In the genomic region with DNA sequence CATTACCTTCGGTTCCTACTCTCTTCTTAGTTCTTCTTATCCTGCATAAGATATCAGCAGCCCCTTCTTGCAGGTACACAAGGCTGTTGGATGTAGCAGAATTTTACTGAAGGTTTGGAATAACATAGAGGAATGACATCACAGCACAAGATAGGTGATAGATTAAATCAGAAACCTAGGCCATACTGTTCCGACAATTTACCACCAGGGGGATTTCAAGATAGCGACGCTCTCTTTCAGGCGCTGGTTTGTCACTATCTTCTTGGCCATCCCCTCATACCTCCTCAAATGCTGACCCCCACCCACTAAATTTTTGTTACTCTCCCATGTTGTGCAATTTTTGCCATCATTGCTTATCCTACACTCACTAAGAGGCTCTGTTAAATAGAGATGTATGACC, we compare ENCODE assay signal across 13 cellular contexts. TPM values are rescaled to one million over a fixed set of nuclear protein-coding genes. Genes with fewer than 3 reads are reported as not detected.
DNase-seq lines count a peak whose midpoint lies in the region; ATAC-seq, FAIRE-seq and TF ChIP-seq lines count a peak whose summit lies in the region.
"Had no signal": no experiment of that assay in that cellular context is flagged by ENCODE, and none has a peak within 500 bp of the region (broad histone marks: within the 10 kb centered on the region; RNA-seq: fewer than 3 reads in every experiment).

No MANE protein-coding gene starts in this region.

- WGBS in IMR-90 (ENCODE audit: extremely low coverage in 2 of 2, insufficient read length in 1 of 2), 2 experiments, result no CpG with 5 or more reads among the region's 5 CpGs
- WGBS in aorta, 2 donors, result 64 to 89% methylated on average over 5 of the region's 5 CpGs

- peak; percentile 46 for TF ChIP-seq CTCF in GM06990 (IDR thresholded peaks at IDR 0.05; ENCODE audit: insufficient read depth, low read length, poor library complexity, severe bottlenecking)
- peak; percentile 11; the same call in 1 of the 2 replicates for TF ChIP-seq CTCF in IMR-90 (conservative IDR thresholded peaks at IDR 0.05; ENCODE audit: low read depth, low read length)
- TF ChIP-seq CTCF in bronchial epithelial cell (IDR thresholded peaks at IDR 0.05; ENCODE audit: insufficient read depth, low read length, severe bottlenecking), result peak; percentile 39
- peak in 2 of 3 experiments; percentile 22 to 23 for TF ChIP-seq CTCF in nephron (IDR thresholded peaks at IDR 0.05; ENCODE audit: unreplicated experiment in 3 of 3)

- H3K4ac ChIP-seq in IMR-90 (ENCODE audit: low read depth, low read length), result no peak overlapping the region

- DNase-seq in GM06990 (ENCODE audit: extremely low read depth, insufficient read length), result no peak
- DNase-seq in IMR-90, result no peak
- no peak for DNase-seq in bronchial epithelial cell (ENCODE audit: low read depth)
- DNase-seq in aorta, result no peak
- DNase-seq in cerebellar nuclear complex (lab: John Stamatoyannopoulos, UW), result no peak
- no peak for DNase-seq in NCI-H2171 (lab: John Stamatoyannopoulos, UW)
- DNase-seq: activated CD4-positive, alpha-beta memory T cell treated with anti-CD3 and anti-CD28 coated beads, Interleukin-2, amount 10 ng/mL, durations not matched to agents 7 days and 5 days; body of pancreas; heart left ventricle; NCI-H1436; stimulated activated CD4-positive, alpha-beta T cell treated with anti-CD3 and anti-CD28 coated beads, Interleukin-1b, Interleukin-23, amount 100 ng/mL, for 48 hours had no signal

- CTCF ChIA-PET in IMR-90 (lab: Yijun Ruan, JAX), result no interaction called here

- H3K56ac ChIP-seq in IMR-90 (ENCODE audit: extremely low read depth, insufficient read depth, low read length), result no peak overlapping the region

- H3K9ac ChIP-seq in IMR-90 (ENCODE audit: low read depth, low read length), result no peak overlapping the region

- no peak overlapping the region for H3K27ac Mint-ChIP-seq in nephron
- H3K27ac Mint-ChIP-seq: activated CD4-positive, alpha-beta memory T cell treated with anti-CD3 and anti-CD28 coated beads, Interleukin-2, amount 10 ng/mL, durations not matched to agents 7 days and 5 days had no signal

- H3K4me1 Mint-ChIP-seq in nephron, result peaks cover 21% of the 10 kb centered on the region

- H3K9me3 Mint-ChIP-seq in nephron, result no peaks in the 10 kb centered on the region
- H3K9me3 Mint-ChIP-seq: activated CD4-positive, alpha-beta memory T cell treated with anti-CD3 and anti-CD28 coated beads, Interleukin-2, amount 10 ng/mL, durations not matched to agents 7 days and 5 days had no signal

- no peak overlapping the region for H3K4me3 Mint-ChIP-seq in nephron
- H3K4me3 Mint-ChIP-seq: activated CD4-positive, alpha-beta memory T cell treated with anti-CD3 and anti-CD28 coated beads, Interleukin-2, amount 10 ng/mL, durations not matched to agents 7 days and 5 days had no signal

- peaks cover 4% of the 10 kb centered on the region for H3K36me3 ChIP-seq in GM06990 (ENCODE audit: control insufficient read depth, insufficient read depth, low read length)
- no peaks in the 10 kb centered on the region for H3K36me3 ChIP-seq in IMR-90 (ENCODE audit: control insufficient read depth, insufficient read depth, low read length)
- H3K36me3 ChIP-seq in bronchial epithelial cell (ENCODE audit: control insufficient read depth, insufficient read depth, low read length), result no peaks in the 10 kb centered on the region
- H3K36me3 ChIP-seq in aorta (ENCODE audit: control insufficient read depth in 1 of 2, insufficient read depth in 2 of 2, low read length in 1 of 2), result no peaks in the 10 kb centered on the region
- H3K36me3 ChIP-seq: heart left ventricle, thoracic aorta had no signal

- in situ Hi-C loops in IMR-90 (cut with MboI; ENCODE audit: low sequenced_read_pairs), result no loop called here

- no peak for TF ChIP-seq RAD21 in IMR-90 (IDR thresholded peaks at IDR 0.05; ENCODE audit: low read length)

- H3K36me3 Mint-ChIP-seq in nephron (ENCODE audit: low read depth), result no peaks in the 10 kb centered on the region

- H3K9me1 ChIP-seq in IMR-90 (ENCODE audit: insufficient read depth, low read length), result no peaks in the 10 kb centered on the region

- H3K27me3 ChIP-seq in GM06990 (replicated peaks; ENCODE audit: control insufficient read depth, insufficient read depth, low read length) (no peaks in the 10 kb centered on the region), IMR-90 (ENCODE audit: control insufficient read depth, insufficient read depth, low read length) (peaks cover 46% of the 10 kb centered on the region), bronchial epithelial cell (ENCODE audit: control insufficient read depth, insufficient read depth, low read length) (no peaks in the 10 kb centered on the region), aorta (ENCODE audit: control insufficient read depth in 1 of 2, insufficient read depth in 2 of 2, low read length in 1 of 2) (no peaks in the 10 kb centered on the region)
- H3K27me3 ChIP-seq: body of pancreas had no signal

- H3K4me3 ChIP-seq in GM06990 (replicated peaks; ENCODE audit: low read depth, low read length) (peak overlapping the region; percentile 32), IMR-90 (ENCODE audit: insufficient read depth, low read depth, low read length) (no peak overlapping the region), bronchial epithelial cell (ENCODE audit: low read depth, low read length) (no peak overlapping the region), aorta (ENCODE audit: low read length in 2 of 2) (no peak overlapping the region)
- H3K4me3 ChIP-seq: body of pancreas, heart left ventricle, thoracic aorta had no signal

- no peak overlapping the region for H3K27ac ChIP-seq in IMR-90 (ENCODE audit: insufficient read depth, low read length)
- no peak overlapping the region for H3K27ac ChIP-seq in aorta (ENCODE audit: low read depth in 1 of 2, low read length in 2 of 2)
- H3K27ac ChIP-seq: body of pancreas, heart left ventricle, thoracic aorta had no signal

- H4K91ac ChIP-seq in IMR-90 (ENCODE audit: insufficient read depth, low read depth, low read length), result no peak overlapping the region

- H4K20me1 ChIP-seq in IMR-90 (ENCODE audit: insufficient read depth, low read length), result no peaks in the 10 kb centered on the region

- H3K23ac ChIP-seq in IMR-90 (ENCODE audit: low read depth, low read length), result no peak overlapping the region

- POLR2A ChIA-PET in IMR-90 (lab: Charles Lee; ENCODE audit: unreplicated experiment), result no interaction called here

- H2BK15ac ChIP-seq in IMR-90 (ENCODE audit: low read depth, low read length), result no peak overlapping the region

- peaks cover 3% of the 10 kb centered on the region; the same call in 1 of the 2 replicates for H3K9me3 ChIP-seq in IMR-90 (ENCODE audit: control insufficient read depth, insufficient read depth, low read length)
- no peaks in the 10 kb centered on the region for H3K9me3 ChIP-seq in aorta (ENCODE audit: control insufficient read depth, low read length)
- H3K9me3 ChIP-seq: body of pancreas, heart left ventricle, thoracic aorta had no signal

- no peak for FAIRE-seq in bronchial epithelial cell (lab: Jason Lieb, UNC)

- H3K27me3 Mint-ChIP-seq in nephron (ENCODE audit: low read depth), result peaks cover 66% of the 10 kb centered on the region
- H3K27me3 Mint-ChIP-seq: activated CD4-positive, alpha-beta memory T cell treated with anti-CD3 and anti-CD28 coated beads, Interleukin-2, amount 10 ng/mL, durations not matched to agents 7 days and 5 days had no signal

- H3K79me1 ChIP-seq in IMR-90 (ENCODE audit: low read depth in 1 of 2, low read length in 2 of 2), result no peaks in the 10 kb centered on the region

- no peak for TF ChIP-seq POLR2A in IMR-90 (IDR thresholded peaks at IDR 0.05; ENCODE audit: low read depth, low read length)

- H3K4me1 ChIP-seq in IMR-90 (ENCODE audit: control insufficient read depth, insufficient read depth, low read length) (no peaks in the 10 kb centered on the region), aorta (ENCODE audit: control insufficient read depth in 1 of 2, insufficient read depth in 2 of 2, low read length in 2 of 2) (no peaks in the 10 kb centered on the region)

- no peak overlapping the region for H3K14ac ChIP-seq in IMR-90 (replicated peaks; ENCODE audit: low read depth, low read length)

- BruUV-seq in IMR-90 (replicated peaks; lab: Mats Ljungman, UMichigan), result no TSS peak

- H4K5ac ChIP-seq in IMR-90 (ENCODE audit: low read depth, low read length), result no peak overlapping the region

- H2AFZ ChIP-seq in IMR-90 (replicated peaks; ENCODE audit: low read length, poor library complexity), result no peak overlapping the region

- H2BK20ac ChIP-seq in IMR-90 (ENCODE audit: low read depth, low read length), result no peak overlapping the region

- H3K18ac ChIP-seq in IMR-90 (ENCODE audit: low read depth, low read length), result no peak overlapping the region

- H2AK5ac ChIP-seq in IMR-90 (ENCODE audit: low read depth, low read length), result no peak overlapping the region

- no peak for ATAC-seq in IMR-90 (ENCODE audit: low read depth)
- ATAC-seq in aorta (ENCODE audit: low FRiP score), result no peak
- ATAC-seq: body of pancreas, heart left ventricle had no signal

- H2AK9ac ChIP-seq in IMR-90 (replicated peaks; ENCODE audit: low read depth, low read length, poor library complexity), result no peak overlapping the region

- dilution Hi-C loops in IMR-90 (cut with HindIII; ENCODE audit: low sequenced_read_pairs, unreplicated experiment), result no loop called here

- H3K4me2 ChIP-seq in IMR-90 (ENCODE audit: low read depth, low read length), result no peak overlapping the region

- intact Hi-C loops in IMR-90 (cut with micrococcal nuclease), result no loop called here
- intact Hi-C loops in aorta (cut with DNase I), result no loop called here

- H2BK120ac ChIP-seq in IMR-90 (ENCODE audit: low read depth, low read length), result no peak overlapping the region

- no peak overlapping the region for H4K8ac ChIP-seq in IMR-90 (ENCODE audit: low read depth in 2 of 2, low read length in 2 of 2)

- no peak overlapping the region for H2BK5ac ChIP-seq in IMR-90 (ENCODE audit: low read depth, low read length, poor library complexity, severe bottlenecking)

TF ChIP-seq in IMR-90, 13 proteins besides CTCF, POLR2A, EP300 and RAD21 (continues in another document):
- TF ChIP-seq NFE2L2 (IDR thresholded peaks at IDR 0.05; ENCODE audit: low read depth, low read length) (no peak), MAFK (IDR thresholded peaks at IDR 0.05; ENCODE audit: low read depth, low read length) (no peak), BHLHE40 (IDR thresholded peaks at IDR 0.05; ENCODE audit: low read depth, low read length) (no peak), CEBPB (IDR thresholded peaks at IDR 0.05; ENCODE audit: low read depth, low read length) (no peak)

RNA-seq across cellular contexts. Expression of a gene that starts 3.5 kb away (rescaled TPM):
- not detected in 2 replicates for total RNA-seq in IMR-90 (2012; rRNA removed)
- not detected in 2 replicates for polyA plus RNA-seq in IMR-90 (2012; rRNA removed)
- polyA plus RNA-seq in IMR-90 (2012; cell fraction: cytosol; rRNA removed), result not detected in 2 replicates
- not detected in 2 replicates for polyA plus RNA-seq in IMR-90 (2012; cell fraction: nucleus; rRNA removed; ENCODE audit: low replicate concordance)
- total RNA-seq in bronchial epithelial cell, result 0.53 and 1.3 TPM in 2 replicates
- total RNA-seq in aorta, result 1 to 10 TPM; 1.8 to 3.0 TPM
- polyA plus RNA-seq in aorta, result 1 to 10 TPM in 1 of 2 donors, under 1 TPM in 1; 0.08 to 3.8 TPM

RNA-seq across cellular contexts. Expression of a gene that starts 20.9 kb away (rescaled TPM):
- 10.8 TPM in 2 replicates for total RNA-seq in IMR-90 (2012; rRNA removed)
- 2.7 and 3.5 TPM in 2 replicates for polyA plus RNA-seq in IMR-90 (2012; rRNA removed)
- polyA plus RNA-seq in IMR-90 (2012; cell fraction: cytosol; rRNA removed), result 0.51 and 0.70 TPM in 2 replicates
- polyA plus RNA-seq in IMR-90 (2012; cell fraction: nucleus; rRNA removed; ENCODE audit: low replicate concordance), result 0.91 and 9.4 TPM in 2 replicates
- total RNA-seq in bronchial epithelial cell, result 7.4 and 7.7 TPM in 2 replicates
- total RNA-seq in aorta, result 10 to 100 TPM in 1 of 2 donors, 1 to 10 TPM in 1; 9.3 to 16.7 TPM
- polyA plus RNA-seq in aorta, result 1 to 10 TPM; 2.3 to 2.6 TPM
